Comparison of ENCODE assay signal across 13 cellular contexts in genomic region chr12:120181991-120182631, GRCh38. TPM values are rescaled to one million over a fixed set of nuclear protein-coding genes. Genes with fewer than 3 reads are reported as not detected.
DNase-seq lines count a peak whose midpoint lies in the region; ATAC-seq and TF ChIP-seq lines count a peak whose summit lies in the region.
"Had no signal": no experiment of that assay in that cellular context is flagged by ENCODE, and none has a peak within 500 bp of the region (broad histone marks: within the 10 kb centered on the region; RNA-seq: fewer than 3 reads in every experiment).

No MANE protein-coding gene starts in this region.

- ATAC-seq in HG03135 (IDR thresholded peaks at IDR 0.05; ENCODE audit: unreplicated experiment) = no peak
- ATAC-seq in stimulated activated naive CD8-positive, alpha-beta T cell treated with anti-CD3 and anti-CD28 coated beads, Interleukin-15, Interleukin-2, amounts not matched to agents 100 U/mL and 50 U/mL, for 24 hours = no peak
- ATAC-seq: right cardiac atrium had no signal

- no peak overlapping the region for H3K4me3 ChIP-seq in osteoblast (ENCODE audit: insufficient read depth, low read length)

- no peak overlapping the region for H3K4me2 ChIP-seq in osteoblast (ENCODE audit: insufficient read depth, low read length)

- H3K36me3 Mint-ChIP-seq in chondrocyte (ENCODE audit: low read depth) = peaks cover 45% of the 10 kb centered on the region

- peaks cover 20% of the 10 kb centered on the region for H3K4me1 ChIP-seq in osteoblast (ENCODE audit: insufficient read depth, low read length)

- peaks cover 50% of the 10 kb centered on the region for H4K20me1 ChIP-seq in osteoblast (ENCODE audit: insufficient read depth, low read length)

- no peak overlapping the region for H2AFZ ChIP-seq in osteoblast (ENCODE audit: low read length)

- H3K27me3 Mint-ChIP-seq in chondrocyte (ENCODE audit: low read depth) = no peaks in the 10 kb centered on the region

- peaks cover 17% of the 10 kb centered on the region for H3K4me1 Mint-ChIP-seq in chondrocyte (ENCODE audit: low read depth)

- H3K27ac ChIP-seq in osteoblast (ENCODE audit: low read depth, low read length) = peak overlapping the region; percentile 80

- TF ChIP-seq CTCF in chondrocyte (IDR thresholded peaks at IDR 0.05) (no peak), osteoblast (IDR thresholded peaks at IDR 0.05; ENCODE audit: extremely low read depth, low read depth, low read length) (peak; percentile 19)

- peak overlapping the region; percentile 75 for H3K27ac Mint-ChIP-seq in chondrocyte (ENCODE audit: unreplicated experiment)

- H3K79me2 ChIP-seq in osteoblast (ENCODE audit: insufficient read depth, low read length) = peaks cover 76% of the 10 kb centered on the region

- no peaks in the 10 kb centered on the region for H3K27me3 ChIP-seq in osteoblast (ENCODE audit: insufficient read depth, low read length)

- DNase-seq in ELR (ENCODE audit: low read depth) = peak; percentile 69
- peak; percentile 23 for DNase-seq in NCI-H2196 treated with DMSO at 0.1 percent for 48 hours (lab: John Stamatoyannopoulos, UW; ENCODE audit: unreplicated experiment)
- no peak for DNase-seq in chondrocyte (ENCODE audit: low spot score)
- peak; percentile 89 for DNase-seq in osteoblast (ENCODE audit: insufficient read length, low spot score, missing footprints)
- no peak for DNase-seq in SKM-1 (lab: John Stamatoyannopoulos, UW; ENCODE audit: unreplicated experiment)
- no peak for DNase-seq in NCI-H187 (lab: John Stamatoyannopoulos, UW)
- no peak for DNase-seq in stimulated activated naive CD8-positive, alpha-beta T cell treated with anti-CD3 and anti-CD28 coated beads, Interleukin-15, Interleukin-2, amounts not matched to agents 100 U/mL and 50 U/mL, for 24 hours
- DNase-seq: activated T-cell treated with anti-CD3 and anti-CD28 coated beads, Interleukin-2, amount 50 U/mL, for 1 hour; DMS 273 treated with DMSO at 0.1 percent for 48 hours; MV-4-11; right cardiac atrium; T1000 had no signal

- no peaks in the 10 kb centered on the region for H3K9me3 Mint-ChIP-seq in chondrocyte (ENCODE audit: low read depth)

- H3K9me3 ChIP-seq in osteoblast (ENCODE audit: low read depth, low read length) = no peaks in the 10 kb centered on the region

- H3K36me3 ChIP-seq in osteoblast (ENCODE audit: insufficient read depth, low read length) = peaks cover 78% of the 10 kb centered on the region

- H3K4me3 Mint-ChIP-seq in chondrocyte (ENCODE audit: unreplicated experiment) = no peak overlapping the region

RNA-seq across cellular contexts. Expression of gene GCN1, which starts 12.4 kb away (rescaled TPM):
- total RNA-seq in chondrocyte (92.3 to 137 TPM (median 97.5 TPM) in 3 replicates), osteoblast (103 and 143 TPM in 2 replicates)

RNA-seq across cellular contexts. Expression of gene RPLP0, which starts 18.8 kb away (rescaled TPM):
- total RNA-seq in chondrocyte = 1,691 to 2,186 TPM (median 1,706 TPM) in 3 replicates
- total RNA-seq in osteoblast = 2,042 and 2,075 TPM in 2 replicates

Comparison
In these comparisons a context has a peak if more than half of its experiments do, and no peak if none do; other contexts are left out.
1. DNase-seq: peak in ELR (single experiment), NCI-H2196 treated with DMSO at 0.1 percent for 48 hours (single experiment) and osteoblast (single experiment); none in chondrocyte (single experiment), SKM-1 (single experiment), NCI-H187 (0 of 2) and stimulated activated naive CD8-positive, alpha-beta T cell treated with anti-CD3 and anti-CD28 coated beads, Interleukin-15, Interleukin-2, amounts not matched to agents 100 U/mL and 50 U/mL, for 24 hours (single experiment).